ENCODE assay signal across 26 cellular contexts in genomic region chr15:80466543-80466942, GRCh38.
"Had no signal": no experiment of that assay in that cellular context is flagged by ENCODE, and none has a peak within 500 bp of the region (broad histone marks: within the 10 kb centered on the region; RNA-seq: fewer than 3 reads in every experiment).

No MANE protein-coding gene starts in this region.

- H3K9me3 Mint-ChIP-seq: T-cell had no signal

- H3K36me3 ChIP-seq: SJSA1 had no signal

- FAIRE-seq: HepG2, RCC 7860 had no signal

- H3K4me3 ChIP-seq: MG63, SJSA1, SK-N-MC had no signal

- DNase-seq: Karpas-422, KG1, MG63, NCI-H1092, NCI-H1105 treated with DMSO at 0.1 percent for 48 hours, NCI-H1417 treated with DMSO at 0.1 percent for 48 hours, NCI-H146, NCI-H1694 treated with DMSO at 0.1 percent for 48 hours, NCI-H2029, NCI-H2081 treated with DMSO at 0.1 percent for 48 hours, NCI-H2171, NCI-H226, NCI-H446, NCI-H510A, NCI-H524 treated with DMSO at 0.1 percent for 48 hours, NCI-H69, NCI-H774, Right ventricle myocardium superior, RPMI8226, SIG-M5, SW 1271, T-cell had no signal

- H3K4me3 Mint-ChIP-seq: T-cell had no signal

- ATAC-seq: HepG2, T-cell had no signal

- H3K36me3 Mint-ChIP-seq: T-cell had no signal

- H3K9me3 ChIP-seq: MG63, SJSA1 had no signal

- H3K27me3 ChIP-seq: MG63, SJSA1 had no signal

- H3K27ac Mint-ChIP-seq: T-cell had no signal

- H3K27ac ChIP-seq: SJSA1, SK-N-MC had no signal

- H3K4me1 Mint-ChIP-seq: T-cell had no signal
